In genomic region chr7:43584200-43584586, GRCh38 we compare ENCODE assay signal across 8 cellular contexts. TPM values are rescaled to one million over a fixed set of nuclear protein-coding genes. Genes with fewer than 3 reads are reported as not detected.
A peak's percentile ranks its signal among the peaks of the same experiment; 100 is the strongest.
DNase-seq lines count a peak whose midpoint lies in the region; ATAC-seq and TF ChIP-seq lines count a peak whose summit lies in the region.

No MANE protein-coding gene starts in this region.

- POLR2A ChIA-PET in HEK293T (lab: Yijun Ruan, JAX) = no interaction called here

- H3K9me3 Mint-ChIP-seq in stimulated activated naive CD8-positive, alpha-beta T cell treated with anti-CD3 and anti-CD28 coated beads, Interleukin-15, amount 100 ng/mL, for 72 hours = no peaks in the 10 kb centered on the region

- peak overlapping the region; percentile 89 to 98 for H3K4me3 Mint-ChIP-seq in stimulated activated naive CD8-positive, alpha-beta T cell treated with anti-CD3 and anti-CD28 coated beads, Interleukin-15, amount 100 ng/mL, for 72 hours

- peak overlapping the region; percentile 84 to 94 for H3K4me3 ChIP-seq in cardiac fibroblast (replicated peaks in 1 of 2; ENCODE audit: low read depth in 2 of 2, low read length in 2 of 2)

- no peak for TF ChIP-seq CTCF in cardiac fibroblast (IDR thresholded peaks at IDR 0.05; ENCODE audit: low read depth, low read length)

- in situ Hi-C loops in SK-MEL-5 (cut with HindIII; ENCODE audit: low pct_unique_long_range_greater_than_20kb, low sequenced_read_pairs) = no loop called here

- intact Hi-C loops in Right ventricle myocardium superior (cut with DNase I) (loop anchor here (10.0 kb wide), 1 partner anchor 251 kb away; no protein-coding TSS in a partner anchor), Right ventricle myocardium inferior (cut with DNase I) (loop anchor here (1.0 kb wide), 1 partner anchor 9 kb away; no protein-coding TSS in a partner anchor)

- CTCF ChIA-PET in HEK293T (lab: Yijun Ruan, JAX) = interaction anchor here (0.6 to 4.6 kb wide), 2 partner anchors 115 to 225 kb away, joined by 3 to 60 read pairs; no protein-coding TSS in a partner anchor

- H3K27ac ChIP-seq in layer of hippocampus (ENCODE audit: low read depth, low read length) = peak overlapping the region; percentile 71

- H3K27me3 Mint-ChIP-seq in stimulated activated naive CD8-positive, alpha-beta T cell treated with anti-CD3 and anti-CD28 coated beads, Interleukin-15, amount 100 ng/mL, for 72 hours = peaks cover 13% of the 10 kb centered on the region

- peak overlapping the region; percentile 95 to 99 for H3K27ac Mint-ChIP-seq in stimulated activated naive CD8-positive, alpha-beta T cell treated with anti-CD3 and anti-CD28 coated beads, Interleukin-15, amount 100 ng/mL, for 72 hours

- H3K4me1 Mint-ChIP-seq in stimulated activated naive CD8-positive, alpha-beta T cell treated with anti-CD3 and anti-CD28 coated beads, Interleukin-15, amount 100 ng/mL, for 72 hours = peaks cover 29% of the 10 kb centered on the region

- DNase-seq in Right ventricle myocardium superior (peak; percentile 44), Right ventricle myocardium inferior (ENCODE audit: missing footprints) (no peak), SK-MEL-5 (ENCODE audit: low read depth, low spot score) (peak; percentile 60), cardiac fibroblast (ENCODE audit: low read depth in 2 of 2) (peak; percentile 77 to 86), HEK293T (ENCODE audit: extremely low spot score) (no peak)
- DNase-seq in stimulated activated naive CD8-positive, alpha-beta T cell treated with anti-CD3 and anti-CD28 coated beads, Interleukin-15, amount 100 ng/mL, for 72 hours = peak; percentile 46 to 52

- peak; percentile 14 for ATAC-seq in Right ventricle myocardium superior (ENCODE audit: poor library complexity)
- ATAC-seq in Right ventricle myocardium inferior = no peak
- peak; percentile 17 for ATAC-seq in stimulated activated naive CD8-positive, alpha-beta T cell treated with anti-CD3 and anti-CD28 coated beads, Interleukin-15, amount 100 ng/mL, for 72 hours
- ATAC-seq in activated CD4-positive, CD25-positive, alpha-beta regulatory T cell treated with anti-CD3 and anti-CD28 coated beads, Interleukin-2, amount 50 U/mL, for 24 hours = no peak

- no peaks in the 10 kb centered on the region for H3K27me3 ChIP-seq in layer of hippocampus (ENCODE audit: control insufficient read depth, insufficient read depth, low read length)

TF ChIP-seq in HEK293T, 16 proteins besides CTCF, POLR2A, EP300 and RAD21:
- TF ChIP-seq ELF4 (IDR thresholded peaks at IDR 0.05) = no peak
- TF ChIP-seq L3MBTL2 (conservative IDR thresholded peaks at IDR 0.05) = no peak
- TF ChIP-seq SUZ12 (IDR thresholded peaks at IDR 0.05) = no peak
- no peak for TF ChIP-seq FOXA1 (IDR thresholded peaks at IDR 0.05)

RNA-seq across cellular contexts. Expression of gene STK17A, which starts 1.3 kb away (rescaled TPM):
- 23.8 TPM for total RNA-seq in Right ventricle myocardium superior
- 28.1 TPM for total RNA-seq in Right ventricle myocardium inferior
- total RNA-seq in SK-MEL-5 (2014; rRNA removed; shearing (Covaris generic)) = 109 and 121 TPM in 2 replicates
- 57.2 TPM in 2 replicates for polyA plus RNA-seq in SK-MEL-5 (2015; cell fraction: cytosol; rRNA removed)
- polyA plus RNA-seq in SK-MEL-5 (2015; cell fraction: nucleus; rRNA removed) = 47.7 and 51.1 TPM in 2 replicates

Comparison
In these comparisons a context has a peak if more than half of its experiments do, and no peak if none do; other contexts are left out.
1. ATAC-seq: peak in Right ventricle myocardium superior (single experiment) and stimulated activated naive CD8-positive, alpha-beta T cell treated with anti-CD3 and anti-CD28 coated beads, Interleukin-15, amount 100 ng/mL, for 72 hours (single experiment); none in Right ventricle myocardium inferior (single experiment) and activated CD4-positive, CD25-positive, alpha-beta regulatory T cell treated with anti-CD3 and anti-CD28 coated beads, Interleukin-2, amount 50 U/mL, for 24 hours (0 of 2).
2. DNase-seq: peak in Right ventricle myocardium superior (single experiment), SK-MEL-5 (single experiment), cardiac fibroblast (2 of 2) and stimulated activated naive CD8-positive, alpha-beta T cell treated with anti-CD3 and anti-CD28 coated beads, Interleukin-15, amount 100 ng/mL, for 72 hours (2 of 2); none in Right ventricle myocardium inferior (single experiment) and HEK293T (single experiment).